Comparison of ENCODE assay signal across 8 cellular contexts in the genomic region with DNA sequence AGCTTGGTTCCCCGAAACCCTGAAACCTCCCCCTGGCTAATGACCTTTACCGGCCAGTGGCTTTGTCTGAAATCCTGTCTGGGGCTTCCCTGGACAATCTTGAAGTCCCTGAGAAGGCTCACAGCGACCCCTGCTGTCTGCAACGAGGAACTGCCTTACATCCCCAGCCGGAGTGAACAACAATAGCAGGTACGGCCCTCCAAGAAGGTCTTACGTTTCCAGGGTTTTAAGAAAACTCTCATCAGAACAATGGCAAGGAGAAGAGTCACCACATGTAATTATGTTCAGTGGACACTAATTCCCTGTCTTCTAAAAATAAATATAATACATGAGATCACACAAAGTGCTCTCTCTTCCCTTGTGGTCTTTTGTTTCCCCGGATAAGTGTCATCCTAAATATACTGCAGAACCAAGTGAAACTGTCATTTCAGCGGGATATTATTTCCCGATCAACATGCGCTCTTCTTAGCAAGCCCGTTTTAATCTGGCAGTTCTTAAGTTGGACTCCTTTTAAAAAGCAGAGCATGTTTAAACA. TPM values are rescaled to one million over a fixed set of nuclear protein-coding genes. Genes with fewer than 3 reads are reported as not detected.
DNase-seq lines count a peak whose midpoint lies in the region; FAIRE-seq and TF ChIP-seq lines count a peak whose summit lies in the region.

No MANE protein-coding gene starts in this region.

- no peaks in the 10 kb centered on the region for H3K4me1 ChIP-seq in osteoblast (ENCODE audit: insufficient read depth, low read length)

- DNase-seq in KBM-7 (peak; percentile 73), RCC 7860 (ENCODE audit: low spot score) (peak; percentile 17), frontal cortex (ENCODE audit: low spot score in 2 of 2) (peak; percentile 37 to 71), osteoblast (ENCODE audit: insufficient read length, low spot score, missing footprints) (peak; percentile 93), ureter (ENCODE audit: low spot score) (peak; percentile 73), cortex of kidney (lab: John Stamatoyannopoulos, UW) (no peak)
- DNase-seq in activated T-helper 9 cell treated with anti-CD3 and anti-CD28 coated beads, Interleukin-2, amount 50 U/mL, for 16 hours (ENCODE audit: low read depth) = peak; percentile 13

- no peaks in the 10 kb centered on the region for H4K20me1 ChIP-seq in osteoblast (ENCODE audit: insufficient read depth, low read length)

- in situ Hi-C loops in KBM-7 (cut with MboI; ENCODE audit: low pct_unique_long_range_greater_than_20kb, low sequenced_read_pairs) = loop anchor here (25.0 kb wide), 1 partner anchor 451 kb away; a partner anchor contains a TSS

- H3K27me3 ChIP-seq in osteoblast (ENCODE audit: insufficient read depth, low read length) = no peaks in the 10 kb centered on the region

- H3K4me3 ChIP-seq in osteoblast (ENCODE audit: insufficient read depth, low read length) = no peak overlapping the region

- no peak overlapping the region for H2AFZ ChIP-seq in osteoblast (ENCODE audit: low read length)

- H3K27ac ChIP-seq in osteoblast (ENCODE audit: low read depth, low read length) = no peak overlapping the region

- no peaks in the 10 kb centered on the region for H3K9me3 ChIP-seq in osteoblast (ENCODE audit: low read depth, low read length)

- peaks cover 19% of the 10 kb centered on the region for H3K36me3 ChIP-seq in osteoblast (ENCODE audit: insufficient read depth, low read length)

- peak; percentile 84 for FAIRE-seq in G401.6 (lab: Jason Lieb, UNC)
- FAIRE-seq in RCC 7860 (lab: Jason Lieb, UNC) = no peak
- FAIRE-seq in frontal cortex (lab: Jason Lieb, UNC) = no peak

- TF ChIP-seq CTCF in osteoblast (IDR thresholded peaks at IDR 0.05; ENCODE audit: extremely low read depth, low read depth, low read length) = peak; percentile 98

- no peak overlapping the region for H3K4me2 ChIP-seq in osteoblast (ENCODE audit: insufficient read depth, low read length)

- no peaks in the 10 kb centered on the region for H3K79me2 ChIP-seq in osteoblast (ENCODE audit: insufficient read depth, low read length)

RNA-seq across cellular contexts. Expression of a gene that starts 53.3 kb away (rescaled TPM):
- total RNA-seq in frontal cortex (14.7 TPM), osteoblast (21.2 and 27.5 TPM in 2 replicates), ureter (60.0 TPM)
